1 cellular context compared by ENCODE assay signal in the genomic region with DNA sequence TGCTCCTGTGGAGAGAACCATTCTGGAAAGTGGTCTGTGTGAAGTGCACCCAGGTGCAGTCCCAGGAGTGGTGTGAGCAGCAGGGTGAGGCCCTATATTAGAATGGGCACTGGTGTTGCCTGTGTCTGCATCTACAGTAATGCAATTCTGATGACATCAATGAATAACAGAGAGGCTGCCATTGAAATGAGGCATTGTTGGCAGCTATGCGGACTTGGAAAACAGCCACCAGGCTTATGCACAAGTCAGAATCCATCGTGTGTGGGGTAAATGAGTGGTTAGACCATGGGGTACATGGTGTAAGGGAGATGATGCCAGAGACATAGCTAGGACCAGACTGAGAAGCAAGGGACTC.
TF ChIP-seq lines count a peak whose summit lies in the region.

No MANE protein-coding gene starts in this region.

TF ChIP-seq in IMR-90, 13 proteins besides CTCF, POLR2A, EP300 and RAD21:
- TF ChIP-seq FOS (IDR thresholded peaks at IDR 0.05; ENCODE audit: low read depth, low read length) (no peak), CEBPB (IDR thresholded peaks at IDR 0.05; ENCODE audit: low read depth, low read length) (peak; percentile 70), SMC3 (IDR thresholded peaks at IDR 0.05; ENCODE audit: low read depth, low read length) (no peak)
- TF ChIP-seq, protein P1, sequence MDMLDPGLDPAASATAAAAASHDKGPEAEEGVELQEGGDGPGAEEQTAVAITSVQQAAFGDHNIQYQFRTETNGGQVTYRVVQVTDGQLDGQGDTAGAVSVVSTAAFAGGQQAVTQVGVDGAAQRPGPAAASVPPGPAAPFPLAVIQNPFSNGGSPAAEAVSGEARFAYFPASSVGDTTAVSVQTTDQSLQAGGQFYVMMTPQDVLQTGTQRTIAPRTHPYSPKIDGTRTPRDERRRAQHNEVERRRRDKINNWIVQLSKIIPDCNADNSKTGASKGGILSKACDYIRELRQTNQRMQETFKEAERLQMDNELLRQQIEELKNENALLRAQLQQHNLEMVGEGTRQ (IDR thresholded peaks at IDR 0.05; ENCODE audit: low read depth, low read length), result no peak
TF ChIP-seq in IMR-90: peak in this region for 1.
